Comparison of ENCODE assay signal across 37 cellular contexts in genomic region chr13:21320642-21321034, GRCh38.
DNase-seq lines count a peak whose midpoint lies in the region; ATAC-seq, FAIRE-seq and TF ChIP-seq lines count a peak whose summit lies in the region.
"Had no signal": no experiment of that assay in that cellular context is flagged by ENCODE, and none has a peak within 500 bp of the region (broad histone marks: within the 10 kb centered on the region; RNA-seq: fewer than 3 reads in every experiment).

No MANE protein-coding gene starts in this region.

- H3K9me3 ChIP-seq in astrocyte (ENCODE audit: insufficient read depth, low read depth, low read length) (no peaks in the 10 kb centered on the region), neuronal stem cell (replicated peaks in 1 of 2; ENCODE audit: control insufficient read depth in 2 of 2, insufficient read depth in 1 of 2, low read depth in 1 of 2, low read length in 2 of 2) (no peaks in the 10 kb centered on the region), A673 (ENCODE audit: low read depth, low read length, poor library complexity, severe bottlenecking) (no peaks in the 10 kb centered on the region)
- H3K9me3 ChIP-seq: A549, BE2C, Caco-2 had no signal

- ATAC-seq in GM18909 (IDR thresholded peaks at IDR 0.05; ENCODE audit: poor library complexity, unreplicated experiment): no peak
- ATAC-seq: A549; CD8-positive, alpha-beta T cell had no signal

- H3K4me3 ChIP-seq in astrocyte (ENCODE audit: insufficient read depth, low read depth, low read length) (no peak overlapping the region), neuronal stem cell (ENCODE audit: low read length in 2 of 2) (no peak overlapping the region), A673 (ENCODE audit: low read depth, low read length, poor library complexity, severe bottlenecking) (no peak overlapping the region)
- H3K4me3 ChIP-seq: A549; BLaER1; BLaER1 treated with 17β-estradiol and CSF1 and Interleukin-3, amounts not matched to agents 10 nM and 100 nM had no signal

- no peak overlapping the region for H3K14ac ChIP-seq in neuronal stem cell (ENCODE audit: low read length)

- peaks cover 2% of the 10 kb centered on the region for H3K79me1 ChIP-seq in neuronal stem cell (ENCODE audit: low read depth, low read length)

- DNase-seq in astrocyte (ENCODE audit: low read depth) (no peak), chondrocyte (ENCODE audit: low spot score) (peak; percentile 68), neuronal stem cell (ENCODE audit: low spot score) (no peak), osteocyte (ENCODE audit: extremely low spot score, unreplicated experiment) (peak; percentile 74), superior temporal gyrus (ENCODE audit: extremely low spot score) (no peak), A673 (ENCODE audit: low spot score) (no peak)
- DNase-seq in activated CD8-positive, alpha-beta memory T cell treated with anti-CD3 and anti-CD28 coated beads, Interleukin-2, amount 50 U/mL, for 4 hours: no peak
- DNase-seq: 8988T; ACHN; AML-193; BE2C; C1 segment of cervical spinal cord; Caco-2; Calu3; CD4-positive, alpha-beta memory T cell; CD4-positive, alpha-beta T cell; CD4-positive, CD25-positive, alpha-beta regulatory T cell; CD8-positive, alpha-beta memory T cell; CD8-positive, alpha-beta T cell; COR-L47; DMS 273 treated with DMSO at 0.1 percent for 48 hours; DMS153; DMS53; DMS79; DMS79 treated with DMSO at 0.1 percent for 48 hours; DND-41; EL had no signal

- no peak for FAIRE-seq in astrocyte (lab: Jason Lieb, UNC)
- FAIRE-seq: A204.1, A549, D721Med had no signal

- H3K27me3 ChIP-seq in astrocyte (ENCODE audit: insufficient read depth, low read length): no peaks in the 10 kb centered on the region
- no peaks in the 10 kb centered on the region for H3K27me3 ChIP-seq in neuronal stem cell (ENCODE audit: control insufficient read depth in 3 of 3, insufficient read depth in 3 of 3, low read depth in 1 of 3, low read length in 3 of 3)
- H3K27me3 ChIP-seq in A673 (replicated peaks; ENCODE audit: insufficient read depth, low read depth, low read length, poor library complexity): no peaks in the 10 kb centered on the region
- H3K27me3 ChIP-seq: BE2C; BLaER1; BLaER1 treated with 17β-estradiol and CSF1 and Interleukin-3, amounts not matched to agents 10 nM and 100 nM had no signal

- H4K91ac ChIP-seq in neuronal stem cell (ENCODE audit: low read depth, low read length, poor library complexity): no peak overlapping the region

- no peak overlapping the region for H2BK5ac ChIP-seq in neuronal stem cell (ENCODE audit: low read length)

- H3K4me3 Mint-ChIP-seq in astrocyte (ENCODE audit: unreplicated experiment) (no peak overlapping the region), chondrocyte (ENCODE audit: unreplicated experiment) (no peak overlapping the region), osteocyte (ENCODE audit: unreplicated experiment) (no peak overlapping the region)
- H3K4me3 Mint-ChIP-seq: B cell; CD14-positive monocyte; CD4-positive, alpha-beta memory T cell; CD4-positive, alpha-beta T cell; CD4-positive, CD25-positive, alpha-beta regulatory T cell; CD8-positive, alpha-beta T cell had no signal

- no peak overlapping the region for H2BK12ac ChIP-seq in neuronal stem cell (ENCODE audit: low read length)

- H2AFZ ChIP-seq in astrocyte (ENCODE audit: low read depth, low read length): no peak overlapping the region
- no peak overlapping the region for H2AFZ ChIP-seq in neuronal stem cell (ENCODE audit: low read length)

- H3K4me1 Mint-ChIP-seq in astrocyte (ENCODE audit: low read depth, unreplicated experiment) (no peaks in the 10 kb centered on the region), chondrocyte (ENCODE audit: low read depth) (peaks cover 2% of the 10 kb centered on the region), osteocyte (ENCODE audit: unreplicated experiment) (peaks cover 9% of the 10 kb centered on the region)
- H3K4me1 Mint-ChIP-seq: CD14-positive monocyte had no signal

- peak overlapping the region; percentile 71 for H3K18ac ChIP-seq in neuronal stem cell (ENCODE audit: low read length)

- no peak overlapping the region for H2AK5ac ChIP-seq in neuronal stem cell (ENCODE audit: low read depth, low read length)

- H3K9me3 Mint-ChIP-seq in astrocyte (ENCODE audit: unreplicated experiment): no peaks in the 10 kb centered on the region
- H3K9me3 Mint-ChIP-seq in chondrocyte (ENCODE audit: low read depth): peaks cover 5% of the 10 kb centered on the region
- no peaks in the 10 kb centered on the region for H3K9me3 Mint-ChIP-seq in osteocyte (ENCODE audit: unreplicated experiment)
- H3K9me3 Mint-ChIP-seq: CD4-positive, alpha-beta memory T cell; CD4-positive, alpha-beta T cell; CD8-positive, alpha-beta memory T cell; CD8-positive, alpha-beta T cell had no signal

- CTCF ChIA-PET in A673 (lab: Charles Lee): no interaction called here

- no peak overlapping the region for H3K23ac ChIP-seq in neuronal stem cell (ENCODE audit: low read depth, low read length, poor library complexity)

- no TSS peak for BruUV-seq in A673 (replicated peaks; lab: Mats Ljungman, UMichigan)

- no peaks in the 10 kb centered on the region for H3K79me2 ChIP-seq in astrocyte (ENCODE audit: insufficient read depth, low read length)

- WGBS in neuronal stem cell (ENCODE audit: extremely low coverage in 2 of 2, insufficient read length in 2 of 2, insufficient replicate concordance in 1 of 2), 2 donors: no CpG with 5 or more reads among the region's 8 CpGs

- peak overlapping the region; percentile 44 for H3K27ac Mint-ChIP-seq in astrocyte (ENCODE audit: unreplicated experiment)
- H3K27ac Mint-ChIP-seq in chondrocyte (ENCODE audit: unreplicated experiment): no peak overlapping the region
- no peak overlapping the region for H3K27ac Mint-ChIP-seq in osteocyte (ENCODE audit: unreplicated experiment)
- H3K27ac Mint-ChIP-seq: B cell; CD4-positive, alpha-beta T cell; CD4-positive, CD25-positive, alpha-beta regulatory T cell; CD8-positive, alpha-beta T cell had no signal

- POLR2A ChIA-PET in A673 (lab: Charles Lee; ENCODE audit: low non-redundant PET): no interaction called here

- H3K36me3 Mint-ChIP-seq in astrocyte (ENCODE audit: low read depth, unreplicated experiment) (peaks cover 8% of the 10 kb centered on the region), chondrocyte (ENCODE audit: low read depth) (peaks cover under 1% of the 10 kb centered on the region), osteocyte (ENCODE audit: unreplicated experiment) (peaks cover 7% of the 10 kb centered on the region)

- H3K4ac ChIP-seq in neuronal stem cell (ENCODE audit: low read length): no peak overlapping the region

- no peak overlapping the region for H2BK15ac ChIP-seq in neuronal stem cell (ENCODE audit: low read length)

- H4K20me1 ChIP-seq in astrocyte (ENCODE audit: insufficient read depth, low read length): no peaks in the 10 kb centered on the region
- H4K20me1 ChIP-seq: BLaER1; BLaER1 treated with 17β-estradiol and CSF1 and Interleukin-3, amounts not matched to agents 10 nM and 100 nM had no signal

- no peak overlapping the region for H4K8ac ChIP-seq in neuronal stem cell (ENCODE audit: low read depth, low read length)

- H3K9ac ChIP-seq in astrocyte (ENCODE audit: low read length): no peak overlapping the region
- no peak overlapping the region for H3K9ac ChIP-seq in neuronal stem cell (ENCODE audit: low read depth, low read length, poor library complexity)
- H3K9ac ChIP-seq: BLaER1; BLaER1 treated with 17β-estradiol and CSF1 and Interleukin-3, amounts not matched to agents 10 nM and 100 nM had no signal

- H3K4me1 ChIP-seq in astrocyte (ENCODE audit: insufficient read depth, low read length): no peaks in the 10 kb centered on the region
- peaks cover 0 to 2% of the 10 kb centered on the region in 2 donors for H3K4me1 ChIP-seq in neuronal stem cell (ENCODE audit: control insufficient read depth in 2 of 2, insufficient read depth in 1 of 2, low read depth in 1 of 2, low read length in 2 of 2)
- H3K4me1 ChIP-seq in A673 (ENCODE audit: insufficient read depth, low read length, poor library complexity, severe bottlenecking): no peaks in the 10 kb centered on the region
- H3K4me1 ChIP-seq: A549, BE2C, BLaER1 had no signal

- H3K27ac ChIP-seq in astrocyte (ENCODE audit: low read depth, low read length) (no peak overlapping the region), neuronal stem cell (replicated peaks; ENCODE audit: low read length) (no peak overlapping the region), A673 (ENCODE audit: low read depth, low read length, poor library complexity, severe bottlenecking) (no peak overlapping the region)
- H3K27ac ChIP-seq: 22Rv1; A549; BLaER1; BLaER1 treated with 17β-estradiol and CSF1 and Interleukin-3, amounts not matched to agents 10 nM and 100 nM; C4-2B had no signal

- H3K36me3 ChIP-seq in astrocyte (ENCODE audit: insufficient read depth, low read length): no peaks in the 10 kb centered on the region
- no peaks in the 10 kb centered on the region for H3K36me3 ChIP-seq in neuronal stem cell (replicated peaks in 1 of 2; ENCODE audit: control insufficient read depth in 2 of 2, insufficient read depth in 2 of 2, low read length in 2 of 2)
- H3K36me3 ChIP-seq in A673 (ENCODE audit: insufficient read depth, low read length, poor library complexity, severe bottlenecking): no peaks in the 10 kb centered on the region
- H3K36me3 ChIP-seq: BE2C had no signal

- H3K27me3 Mint-ChIP-seq in astrocyte (ENCODE audit: low read depth, unreplicated experiment): peaks cover 3% of the 10 kb centered on the region
- H3K27me3 Mint-ChIP-seq in chondrocyte (ENCODE audit: low read depth): no peaks in the 10 kb centered on the region
- H3K27me3 Mint-ChIP-seq in osteocyte (ENCODE audit: unreplicated experiment): no peaks in the 10 kb centered on the region
- H3K27me3 Mint-ChIP-seq: B cell; CD4-positive, alpha-beta memory T cell; CD4-positive, alpha-beta T cell; CD4-positive, CD25-positive, alpha-beta regulatory T cell; CD8-positive, alpha-beta memory T cell had no signal

- no peak overlapping the region for H3K4me2 ChIP-seq in astrocyte (ENCODE audit: low read length)
- H3K4me2 ChIP-seq in neuronal stem cell (ENCODE audit: insufficient read depth, low read length, poor library complexity, severe bottlenecking): no peak overlapping the region
- H3K4me2 ChIP-seq: A549; BLaER1; BLaER1 treated with 17β-estradiol and CSF1 and Interleukin-3, amounts not matched to agents 10 nM and 100 nM had no signal

- no peak for TF ChIP-seq CTCF in astrocyte (IDR thresholded peaks at IDR 0.05; ENCODE audit: insufficient read depth, low read depth, low read length)
- TF ChIP-seq CTCF in chondrocyte (IDR thresholded peaks at IDR 0.05): no peak
- no peak for TF ChIP-seq CTCF in osteocyte (IDR thresholded peaks at IDR 0.05)
- TF ChIP-seq CTCF in A673 (conservative IDR thresholded peaks at IDR 0.05; ENCODE audit: low read depth, low read length): no peak

- no peak overlapping the region for H2BK120ac ChIP-seq in neuronal stem cell (ENCODE audit: low read depth, low read length)

- intact Hi-C loops in A673 (cut with micrococcal nuclease; ENCODE audit: unreplicated experiment): no loop called here

Comparison
In these comparisons a context has a peak if more than half of its experiments do, and no peak if none do; other contexts are left out.
1. DNase-seq: peak in chondrocyte (single experiment) and osteocyte (single experiment); none in astrocyte (single experiment), neuronal stem cell (single experiment), superior temporal gyrus (single experiment), A673 (single experiment) and activated CD8-positive, alpha-beta memory T cell treated with anti-CD3 and anti-CD28 coated beads, Interleukin-2, amount 50 U/mL, for 4 hours (single experiment).